ENCODE assay signal across 19 cellular contexts in genomic region chr7:54967384-54967783, GRCh38. TPM values are rescaled to one million over a fixed set of nuclear protein-coding genes. Genes with fewer than 3 reads are reported as not detected.
DNase-seq lines count a peak whose midpoint lies in the region; ATAC-seq and TF ChIP-seq lines count a peak whose summit lies in the region.
"Had no signal": no experiment of that assay in that cellular context is flagged by ENCODE, and none has a peak within 500 bp of the region (broad histone marks: within the 10 kb centered on the region; RNA-seq: fewer than 3 reads in every experiment).

No MANE protein-coding gene starts in this region.

- DNase-seq in Caco-2 (peak; percentile 81 to 87), Panc1 (ENCODE audit: low read depth, low spot score) (peak; percentile 74), epithelial cell of prostate (ENCODE audit: low read depth, low spot score) (peak; percentile 99), lung (ENCODE audit: low spot score) (peak; percentile 74), KG1 (lab: John Stamatoyannopoulos, UW) (no peak), dermis blood vessel endothelial cell (no peak)
- DNase-seq in activated T-cell treated with anti-CD3 and anti-CD28 coated beads, Interleukin-2, amount 50 U/mL, for 24 hours: no peak
- DNase-seq: activated CD4-positive, alpha-beta T cell treated with anti-CD3 and anti-CD28 coated beads, Interleukin-2, amount 10 ng/mL, durations not matched to agents 7 days and 5 days; activated T-cell treated with anti-CD3 and anti-CD28 coated beads, Interleukin-2, amount 50 U/mL, for 72 hours; adrenal gland; mucosa of descending colon; NCI-H2029; SHP77; stimulated activated CD4-positive, alpha-beta T cell treated with anti-CD3 and anti-CD28 coated beads, Interleukin-15, amount 100 ng/mL, for 24 hours; substantia nigra; T1000 had no signal

- H3K9me3 Mint-ChIP-seq in Caco-2 (ENCODE audit: unreplicated experiment): peaks cover 16% of the 10 kb centered on the region
- no peaks in the 10 kb centered on the region for H3K9me3 Mint-ChIP-seq in activated T-cell treated with anti-CD3 and anti-CD28 coated beads, Interleukin-2, amount 50 U/mL, for 24 hours
- H3K9me3 Mint-ChIP-seq: activated CD4-positive, alpha-beta T cell treated with anti-CD3 and anti-CD28 coated beads, Interleukin-2, amount 10 ng/mL, durations not matched to agents 7 days and 5 days had no signal

- in situ Hi-C loops in Panc1 (cut with HindIII; ENCODE audit: low pct_unique_long_range_greater_than_20kb, low sequenced_read_pairs): no loop called here

- H3K4me1 ChIP-seq in Caco-2 (peaks cover 25% of the 10 kb centered on the region), Panc1 (ENCODE audit: control insufficient read depth, insufficient read depth, low read length) (0 out of 2 replicates have a peak, but pooled peaks cover 8% of the 10 kb centered on the region), lung (ENCODE audit: control insufficient read depth in 2 of 2, insufficient read depth in 2 of 2, low read length in 2 of 2) (no peaks in the 10 kb centered on the region)
- H3K4me1 ChIP-seq: adrenal gland, parathyroid adenoma had no signal

- peak overlapping the region; percentile 54 for H3K4me3 Mint-ChIP-seq in Caco-2 (ENCODE audit: unreplicated experiment)
- H3K4me3 Mint-ChIP-seq in activated T-cell treated with anti-CD3 and anti-CD28 coated beads, Interleukin-2, amount 50 U/mL, for 24 hours: no peak overlapping the region
- H3K4me3 Mint-ChIP-seq: activated CD4-positive, alpha-beta T cell treated with anti-CD3 and anti-CD28 coated beads, Interleukin-2, amount 10 ng/mL, durations not matched to agents 7 days and 5 days; activated T-cell treated with anti-CD3 and anti-CD28 coated beads, Interleukin-2, amount 50 U/mL, for 72 hours; dendritic cell treated with granulocyte-macrophage colony-stimulating factor and Interleukin-4, amounts not matched to agents 40 ng/mL and 50 ng/mL, for 4 days had no signal

- CTCF ChIA-PET in Caco-2 (lab: Charles Lee) (interaction anchor here (1.0 kb wide), 1 partner anchor 21 kb away, joined by 3 read pairs; no protein-coding TSS in a partner anchor), Panc1 (lab: Charles Lee) (no interaction called here)

- H3K36me3 Mint-ChIP-seq in Caco-2 (ENCODE audit: insufficient read depth, unreplicated experiment): no peaks in the 10 kb centered on the region
- no peaks in the 10 kb centered on the region for H3K36me3 Mint-ChIP-seq in activated T-cell treated with anti-CD3 and anti-CD28 coated beads, Interleukin-2, amount 50 U/mL, for 24 hours (ENCODE audit: low read depth)

- intact Hi-C loops in Caco-2 (cut with micrococcal nuclease; ENCODE audit: unreplicated experiment): loop anchor here (1.0 to 5.0 kb wide), 6 partner anchors 18 to 220 kb away; partner anchors contain the start of gene EGFR
- intact Hi-C loops in Panc1 (cut with micrococcal nuclease; ENCODE audit: unreplicated experiment): no loop called here

- WGBS in lung, 2 donors: 66 to 78% methylated on average over 8 of the region's 8 CpGs

- H3K4me1 Mint-ChIP-seq in Caco-2 (ENCODE audit: low read depth, unreplicated experiment): peaks cover 23% of the 10 kb centered on the region
- no peaks in the 10 kb centered on the region for H3K4me1 Mint-ChIP-seq in activated T-cell treated with anti-CD3 and anti-CD28 coated beads, Interleukin-2, amount 50 U/mL, for 24 hours (ENCODE audit: low read depth)
- H3K4me1 Mint-ChIP-seq: activated CD4-positive, alpha-beta T cell treated with anti-CD3 and anti-CD28 coated beads, Interleukin-2, amount 10 ng/mL, durations not matched to agents 7 days and 5 days had no signal

- no peak overlapping the region for H3K4me3 ChIP-seq in Caco-2 (ENCODE audit: low read depth, low read length)
- no peak overlapping the region for H3K4me3 ChIP-seq in Panc1 (ENCODE audit: low read depth in 2 of 2, low read length in 2 of 2)
- H3K4me3 ChIP-seq in lung: no peak overlapping the region
- H3K4me3 ChIP-seq: adrenal gland, mucosa of descending colon had no signal

- peak overlapping the region; percentile 51; the same call in 1 of the 2 replicates for H3K27ac ChIP-seq in Panc1 (ENCODE audit: low read length)
- peak overlapping the region; percentile 95 for H3K27ac ChIP-seq in epithelial cell of prostate
- H3K27ac ChIP-seq in lung (ENCODE audit: low read depth in 1 of 2, low read length in 1 of 2): no peak overlapping the region
- H3K27ac ChIP-seq: adrenal gland, parathyroid adenoma had no signal

- no peaks in the 10 kb centered on the region for H3K36me3 ChIP-seq in Caco-2 (ENCODE audit: control insufficient read depth, insufficient read depth, low read length)
- no peaks in the 10 kb centered on the region for H3K36me3 ChIP-seq in Panc1 (ENCODE audit: control insufficient read depth, insufficient read depth, low read length)
- H3K36me3 ChIP-seq in lung (ENCODE audit: control insufficient read depth in 2 of 2, insufficient read depth in 2 of 2, low read length in 2 of 2): no peaks in the 10 kb centered on the region
- H3K36me3 ChIP-seq: adrenal gland had no signal

- POLR2A ChIA-PET in Caco-2 (lab: Charles Lee) (interaction anchor here (1.0 kb wide), 1 partner anchor 21 kb away, joined by 3 read pairs; no protein-coding TSS in a partner anchor), Panc1 (lab: Charles Lee) (interaction anchor here (0.6 kb wide), 1 partner anchor 22 kb away, joined by 5 read pairs; no protein-coding TSS in a partner anchor)

- peaks cover under 1% of the 10 kb centered on the region; the same call in 1 of the 2 replicates for H3K9me3 ChIP-seq in Caco-2
- H3K9me3 ChIP-seq in Panc1 (ENCODE audit: control insufficient read depth, insufficient read depth, low read depth, low read length): peaks cover 5% of the 10 kb centered on the region; the same call in 1 of the 2 replicates
- peaks cover 2 to 7% of the 10 kb centered on the region in 2 donors for H3K9me3 ChIP-seq in lung (ENCODE audit: control insufficient read depth in 2 of 2, insufficient read depth in 1 of 2, low read length in 1 of 2)
- H3K9me3 ChIP-seq: adrenal gland, mucosa of descending colon had no signal

- TF ChIP-seq CTCF in Caco-2 (IDR thresholded peaks at IDR 0.05; ENCODE audit: insufficient read depth in 1 of 2, low read depth in 1 of 2, low read length in 1 of 2, severe bottlenecking in 1 of 2, unreplicated experiment in 1 of 2) (no peak), Panc1 (IDR thresholded peaks at IDR 0.05) (no peak), lung (IDR thresholded peaks at IDR 0.05; ENCODE audit: control extremely low read depth, extremely low read depth) (no peak)

- no peaks in the 10 kb centered on the region for H3K27me3 Mint-ChIP-seq in Caco-2 (ENCODE audit: insufficient read depth, unreplicated experiment)
- H3K27me3 Mint-ChIP-seq in activated T-cell treated with anti-CD3 and anti-CD28 coated beads, Interleukin-2, amount 50 U/mL, for 24 hours: peaks cover 17% of the 10 kb centered on the region
- H3K27me3 Mint-ChIP-seq: dendritic cell treated with granulocyte-macrophage colony-stimulating factor and Interleukin-4, amounts not matched to agents 40 ng/mL and 50 ng/mL, for 4 days had no signal

- peak overlapping the region; percentile 94 for H3K27ac Mint-ChIP-seq in Caco-2 (ENCODE audit: unreplicated experiment)
- H3K27ac Mint-ChIP-seq in activated T-cell treated with anti-CD3 and anti-CD28 coated beads, Interleukin-2, amount 50 U/mL, for 24 hours: no peak overlapping the region
- H3K27ac Mint-ChIP-seq: activated CD4-positive, alpha-beta T cell treated with anti-CD3 and anti-CD28 coated beads, Interleukin-2, amount 10 ng/mL, durations not matched to agents 7 days and 5 days; activated T-cell treated with anti-CD3 and anti-CD28 coated beads, Interleukin-2, amount 50 U/mL, for 72 hours; dendritic cell treated with granulocyte-macrophage colony-stimulating factor and Interleukin-4, amounts not matched to agents 40 ng/mL and 50 ng/mL, for 4 days had no signal

- ATAC-seq in Panc1: peak; percentile 89
- peak; percentile 77 for ATAC-seq in lung (ENCODE audit: insufficient read depth, low FRiP score)
- no peak for ATAC-seq in GM18511 (IDR thresholded peaks at IDR 0.05; ENCODE audit: unreplicated experiment)
- ATAC-seq: activated T-cell treated with anti-CD3 and anti-CD28 coated beads, Interleukin-2, amount 50 U/mL, for 72 hours; mucosa of descending colon had no signal

- H3K27me3 ChIP-seq in Caco-2 (replicated peaks; ENCODE audit: control insufficient read depth, insufficient read depth, low read length) (no peaks in the 10 kb centered on the region), Panc1 (ENCODE audit: control insufficient read depth, insufficient read depth, low read length) (no peaks in the 10 kb centered on the region), lung (ENCODE audit: control insufficient read depth, insufficient read depth) (no peaks in the 10 kb centered on the region)
- H3K27me3 ChIP-seq: adrenal gland had no signal

- no TSS peak for BruUV-seq in Caco-2 (replicated peaks; lab: Mats Ljungman, UMichigan)
- BruUV-seq in Panc1 (replicated peaks; lab: Mats Ljungman, UMichigan): no TSS peak

RNA-seq across cellular contexts. Expression of gene EGFR, which starts 51.4 kb away (rescaled TPM):
- total RNA-seq in Caco-2 (2022): 55.1 and 60.1 TPM in 2 replicates
- total RNA-seq in Panc1 (2021; ENCODE audit: unreplicated experiment): 156 TPM
- 68.6 TPM for polyA plus RNA-seq in Panc1 (2012; ENCODE audit: insufficient read length)
- 10 to 100 TPM; 60.9 to 78.7 TPM for total RNA-seq in lung
- 10 to 100 TPM; 11.6 to 13.3 TPM for polyA plus RNA-seq in lung
- total RNA-seq in dermis blood vessel endothelial cell: 0.56 and 0.85 TPM in 2 replicates
- total RNA-seq: activated CD4-positive, alpha-beta T cell treated with anti-CD3 and anti-CD28 coated beads, Interleukin-2, amount 10 ng/mL, durations not matched to agents 7 days and 5 days had no signal

Comparison
In these comparisons a context has a peak if more than half of its experiments do, and no peak if none do; other contexts are left out.
1. DNase-seq: peak in Caco-2 (2 of 2), Panc1 (single experiment), epithelial cell of prostate (single experiment) and lung (single experiment); none in activated T-cell treated with anti-CD3 and anti-CD28 coated beads, Interleukin-2, amount 50 U/mL, for 24 hours (single experiment), KG1 (single experiment) and dermis blood vessel endothelial cell (single experiment).
2. H3K27ac ChIP-seq: peak in Panc1 (single experiment) and epithelial cell of prostate (single experiment); none in lung (0 of 2).
3. RNA of gene EGFR, which starts 51.4 kb away (total RNA-seq): 156 TPM in Panc1 (single experiment), 60.9 to 78.7 TPM in lung and 55.1 to 60.1 TPM in Caco-2; 0.56 to 0.85 TPM in dermis blood vessel endothelial cell; every median in the first group is over 10 times any median in the second.